11 cellular contexts compared by ENCODE assay signal in genomic region chr4:105603158-105603557, GRCh38. TPM values are rescaled to one million over a fixed set of nuclear protein-coding genes. Genes with fewer than 3 reads are reported as not detected.
"Had no signal": no experiment of that assay in that cellular context is flagged by ENCODE, and none has a peak within 500 bp of the region (broad histone marks: within the 10 kb centered on the region; RNA-seq: fewer than 3 reads in every experiment).

No MANE protein-coding gene starts in this region.

- H3K4me1 ChIP-seq: HAP-1 had no signal

- H3K27me3 Mint-ChIP-seq: IgD-negative memory B cell had no signal

- H3K27ac ChIP-seq: GM23248, HL-60 had no signal

- ATAC-seq: HCT116, HepG2 had no signal

- H3K36me3 Mint-ChIP-seq: IgD-negative memory B cell had no signal

- H3K4me3 ChIP-seq: GM23248, HAP-1 had no signal

- H3K4me1 Mint-ChIP-seq: IgD-negative memory B cell had no signal

- H3K36me3 ChIP-seq: HAP-1 had no signal

- H3K27ac Mint-ChIP-seq: HFFc6, IgD-negative memory B cell had no signal

- H3K4me3 Mint-ChIP-seq: HFFc6, IgD-negative memory B cell had no signal

- H3K9me3 Mint-ChIP-seq: HFFc6, IgD-negative memory B cell had no signal

- DNase-seq: GM23248, GOT3, H7, HFFc6 had no signal

- H3K9me3 ChIP-seq: HAP-1 had no signal

- H3K9ac ChIP-seq: GM23248 had no signal

RNA-seq across cellular contexts. Expression of gene ARHGEF38, which starts 50.7 kb away (rescaled TPM):
- total RNA-seq: GM23248, H4, H7, HepG2, HFFc6, HT1080 had no signal
- polyA plus RNA-seq: GM23248, HepG2, IgD-negative memory B cell had no signal
